Comparison of ENCODE assay signal across 8 cellular contexts in genomic region chr18:12703714-12704113, GRCh38. TPM values are rescaled to one million over a fixed set of nuclear protein-coding genes. Genes with fewer than 3 reads are reported as not detected.
DNase-seq lines count a peak whose midpoint lies in the region; ATAC-seq and TF ChIP-seq lines count a peak whose summit lies in the region.

No MANE protein-coding gene starts in this region.

- H3K4me3 ChIP-seq in adrenal gland (peak overlapping the region in 2 of 4 donors; percentile 71 to 94), kidney epithelial cell (ENCODE audit: low read depth, low read length) (peak overlapping the region; percentile 97)

- ATAC-seq in HG03469 (IDR thresholded peaks at IDR 0.05; ENCODE audit: unreplicated experiment), result no peak

- peak overlapping the region in 3 of 5 donors; percentile 87 to 98 (median 96) for H3K27ac ChIP-seq in adrenal gland
- peak overlapping the region; percentile 84 for H3K27ac ChIP-seq in temporal lobe (ENCODE audit: low read depth, low read length)

- H3K27me3 ChIP-seq in adrenal gland (no peaks in the 10 kb centered on the region), kidney epithelial cell (ENCODE audit: control insufficient read depth, insufficient read depth, low read length) (no peaks in the 10 kb centered on the region)

- TF ChIP-seq POLR2A in adrenal gland (IDR thresholded peaks at IDR 0.05), result no peak

- peak; percentile 21 for DNase-seq in DMS114 treated with DMSO at 0.1 percent for 48 hours (lab: John Stamatoyannopoulos, UW; ENCODE audit: unreplicated experiment)
- peak; percentile 45 for DNase-seq in LHCN-M2 (ENCODE audit: low read depth)
- no peak for DNase-seq in adrenal gland
- no peak for DNase-seq in kidney epithelial cell (ENCODE audit: low read depth)
- DNase-seq in SHP77 treated with DMSO at 0.1 percent for 48 hours (lab: John Stamatoyannopoulos, UW), result no peak
- DNase-seq in NCI-H128 (lab: John Stamatoyannopoulos, UW; ENCODE audit: unreplicated experiment), result no peak

- intact Hi-C loops in adrenal gland (cut with DNase I), result no loop called here

- TF ChIP-seq CTCF in adrenal gland (IDR thresholded peaks at IDR 0.05) (no peak), kidney epithelial cell (IDR thresholded peaks at IDR 0.05; ENCODE audit: insufficient read depth, low read length, poor library complexity, severe bottlenecking) (no peak)

- H3K4me1 ChIP-seq in adrenal gland (replicated peaks in 1 of 2), result peaks cover 11 to 35% of the 10 kb centered on the region in 2 donors

- H3K9me3 ChIP-seq in adrenal gland (replicated peaks in 1 of 3), result no peaks in the 10 kb centered on the region

- H3K36me3 ChIP-seq in adrenal gland (replicated peaks in 1 of 2) (peaks cover 0 to 19% of the 10 kb centered on the region in 2 donors), kidney epithelial cell (ENCODE audit: control insufficient read depth, insufficient read depth, low read length) (no peaks in the 10 kb centered on the region)

- WGBS in adrenal gland, 4 donors, result 0 to 3% (median 2%) methylated on average over 2 of the region's 2 CpGs

RNA-seq across cellular contexts. Expression of gene PSMG2, which starts 0.9 kb away (rescaled TPM):
- total RNA-seq in LHCN-M2 (2014; rRNA removed), result 92.8 and 95.2 TPM in 2 replicates
- polyA plus RNA-seq in LHCN-M2 (2012), result 49.1 TPM
- total RNA-seq in adrenal gland, result 10 to 100 TPM; 54.9 to 99.9 (median 77.5) TPM
- 10 to 100 TPM; 89.9 to 99.8 (median 90.6) TPM for polyA plus RNA-seq in adrenal gland
- total RNA-seq in kidney epithelial cell, result 80.6 and 82.2 TPM in 2 replicates
- total RNA-seq in temporal lobe, result 45.0 TPM

RNA-seq across cellular contexts. Expression of gene CEP76, which starts 1.2 kb away (rescaled TPM):
- total RNA-seq in LHCN-M2 (2014; rRNA removed), result 12.9 and 13.8 TPM in 2 replicates
- 2.6 TPM for polyA plus RNA-seq in LHCN-M2 (2012)
- 10 to 100 TPM in 1 of 8 donors, 1 to 10 TPM in 7; 2.8 to 32.2 (median 7.7) TPM for total RNA-seq in adrenal gland
- polyA plus RNA-seq in adrenal gland, result 1 to 10 TPM; 2.6 to 7.9 (median 3.0) TPM
- total RNA-seq in kidney epithelial cell, result 3.7 and 7.6 TPM in 2 replicates
- total RNA-seq in temporal lobe, result 13.0 TPM

RNA-seq across cellular contexts. Expression of gene SPIRE1, which starts 45.8 kb away (rescaled TPM):
- total RNA-seq in LHCN-M2 (2014; rRNA removed), result 21.6 and 26.0 TPM in 2 replicates
- polyA plus RNA-seq in LHCN-M2 (2012), result 15.9 TPM
- total RNA-seq in adrenal gland, result 10 to 100 TPM; 33.1 to 74.0 (median 60.6) TPM
- polyA plus RNA-seq in adrenal gland, result 10 to 100 TPM; 11.7 to 43.5 (median 15.8) TPM
- total RNA-seq in kidney epithelial cell, result 49.2 and 52.4 TPM in 2 replicates
- 78.7 TPM for total RNA-seq in temporal lobe

Comparison
In these comparisons a context has a peak if more than half of its experiments do, and no peak if none do; other contexts are left out.
1. DNase-seq: peak in DMS114 treated with DMSO at 0.1 percent for 48 hours (single experiment) and LHCN-M2 (single experiment); none in adrenal gland (0 of 7), kidney epithelial cell (single experiment), SHP77 treated with DMSO at 0.1 percent for 48 hours (single experiment) and NCI-H128 (single experiment).